Comparison of ENCODE assay signal across 21 cellular contexts in the genomic region with DNA sequence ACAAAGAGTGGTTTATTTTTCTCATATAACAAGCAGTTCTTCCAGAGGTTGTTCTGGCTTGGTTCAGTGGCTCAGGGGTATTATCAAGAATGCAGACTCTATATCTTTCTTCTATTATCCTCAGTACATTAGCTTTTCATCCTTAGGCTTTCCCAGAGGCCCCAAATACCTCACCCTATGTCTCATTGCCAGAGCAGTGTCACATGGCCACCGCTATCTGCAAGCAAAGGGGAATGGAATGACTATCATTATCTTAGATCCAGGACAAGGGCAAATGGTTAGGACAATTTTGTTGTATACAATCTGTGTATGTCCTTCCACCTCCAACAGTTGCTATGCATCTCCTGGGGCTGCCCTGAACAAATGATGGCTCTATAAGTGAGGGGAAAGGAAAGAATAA.
"Had no signal": no experiment of that assay in that cellular context is flagged by ENCODE, and none has a peak within 500 bp of the region (broad histone marks: within the 10 kb centered on the region; RNA-seq: fewer than 3 reads in every experiment).

No MANE protein-coding gene starts in this region.

- FAIRE-seq: small intestine had no signal

- H3K4me3 ChIP-seq: right lobe of liver, testis had no signal

- H3K9me3 ChIP-seq: right lobe of liver, testis had no signal

- DNase-seq: activated B cell treated with CpG ODN at 0.5 μM for 24 hours; activated CD4-positive, alpha-beta T cell treated with anti-CD3 and anti-CD28 coated beads for 36 hours; activated CD4-positive, alpha-beta T cell treated with anti-CD3 and anti-CD28 coated beads, Interleukin-2, amount 50 U/mL, for 4 hours; activated CD8-positive, alpha-beta memory T cell treated with anti-CD3 and anti-CD28 coated beads for 24 hours; activated CD8-positive, alpha-beta memory T cell treated with anti-CD3 and anti-CD28 coated beads, Interleukin-2, amount 50 U/mL, for 4 hours; activated naive CD4-positive, alpha-beta T cell treated with Interleukin-2 at 50 U/mL for 16 hours; activated naive CD8-positive, alpha-beta T cell treated with anti-CD3 and anti-CD28 coated beads for 36 hours; activated T-cell treated with anti-CD3 and anti-CD28 coated beads, Interleukin-2, amount 50 U/mL, for 24 hours; amniotic stem cell; hypothalamus; left ventricle myocardium superior; naive B cell; occipital lobe; right lobe of liver; small intestine; stimulated activated CD4-positive, alpha-beta T cell treated with anti-CD3 and anti-CD28 coated beads, Interleukin-15, amount 100 ng/mL, for 24 hours; stimulated activated CD4-positive, alpha-beta T cell treated with anti-CD3 and anti-CD28 coated beads, Interleukin-2, amount 100 ng/mL, for 48 hours; stimulated activated naive CD4-positive, alpha-beta T cell; T1000; testis had no signal

- H3K27ac ChIP-seq: epithelial cell of prostate, right lobe of liver, testis had no signal

- H3K4me1 ChIP-seq: right lobe of liver, testis had no signal

- ATAC-seq: activated CD4-positive, alpha-beta T cell treated with anti-CD3 and anti-CD28 coated beads for 36 hours; left ventricle myocardium superior; right lobe of liver had no signal

- H3K36me3 ChIP-seq: right lobe of liver had no signal

- H3K27me3 ChIP-seq: right lobe of liver, testis had no signal
